14 cellular contexts compared by ENCODE assay signal in genomic region chr16:74053310-74053709, GRCh38.
DNase-seq lines count a peak whose midpoint lies in the region; ATAC-seq and TF ChIP-seq lines count a peak whose summit lies in the region.
"Had no signal": no experiment of that assay in that cellular context is flagged by ENCODE, and none has a peak within 500 bp of the region (broad histone marks: within the 10 kb centered on the region; RNA-seq: fewer than 3 reads in every experiment).

No MANE protein-coding gene starts in this region.

- no peaks in the 10 kb centered on the region for H3K4me1 ChIP-seq in left ventricle myocardium inferior
- H3K4me1 ChIP-seq in heart right ventricle = peaks cover 0 to 12% (median 0%) of the 10 kb centered on the region in 9 donors
- no peaks in the 10 kb centered on the region for H3K4me1 ChIP-seq in transverse colon

- no peak overlapping the region for H3K4me3 ChIP-seq in left ventricle myocardium inferior
- H3K4me3 ChIP-seq in heart right ventricle = no peak overlapping the region
- no peak overlapping the region for H3K4me3 ChIP-seq in transverse colon
- H3K4me3 ChIP-seq: GM23248 had no signal

- peaks cover 1% of the 10 kb centered on the region for H3K4me1 Mint-ChIP-seq in T-helper 2 cell treated with Interferon-gamma antibody and Interleukin-4, amounts not matched to agents 5 μg/mL and 100 μg/mL, for 36 hours (ENCODE audit: low read depth)
- H3K4me1 Mint-ChIP-seq: CD4-positive, alpha-beta memory T cell had no signal

- H3K9me3 ChIP-seq in left ventricle myocardium inferior (replicated peaks) (peaks cover 14% of the 10 kb centered on the region), heart right ventricle (peaks cover 0 to 18% (median 0%) of the 10 kb centered on the region in 11 donors), transverse colon (no peaks in the 10 kb centered on the region)

- in situ Hi-C loops in transverse colon (cut with MboI; ENCODE audit: low pct_ligation_motif_present in 1 of 4, low pct_unique_long_range_greater_than_20kb in 1 of 4, low sequenced_read_pairs in 3 of 4) = loop anchor here in 1 of 4 donors (25.0 kb wide), 1 partner anchor 184 kb away; no protein-coding TSS in a partner anchor

- no peak for TF ChIP-seq EP300 in transverse colon (IDR thresholded peaks at IDR 0.05; ENCODE audit: low read depth)

- no peak for ATAC-seq in heart right ventricle

- peak overlapping the region; percentile 21 for H3K4me3 Mint-ChIP-seq in T-helper 2 cell treated with Interferon-gamma antibody and Interleukin-4, amounts not matched to agents 5 μg/mL and 100 μg/mL, for 36 hours
- H3K4me3 Mint-ChIP-seq: CD4-positive, alpha-beta memory T cell; H9 had no signal

- TF ChIP-seq CTCF in left ventricle myocardium inferior (IDR thresholded peaks at IDR 0.05; ENCODE audit: borderline replicate concordance) = no peak
- TF ChIP-seq CTCF in heart right ventricle (IDR thresholded peaks at IDR 0.05) = no peak
- no peak for TF ChIP-seq CTCF in transverse colon (IDR thresholded peaks at IDR 0.05)

- H3K36me3 Mint-ChIP-seq in T-helper 2 cell treated with Interferon-gamma antibody and Interleukin-4, amounts not matched to agents 5 μg/mL and 100 μg/mL, for 36 hours (ENCODE audit: low read depth) = peaks cover 3% of the 10 kb centered on the region
- H3K36me3 Mint-ChIP-seq: CD4-positive, alpha-beta memory T cell had no signal

- no peak for TF ChIP-seq POLR2A in transverse colon (IDR thresholded peaks at IDR 0.05)

- H3K27ac Mint-ChIP-seq in T-helper 2 cell treated with Interferon-gamma antibody and Interleukin-4, amounts not matched to agents 5 μg/mL and 100 μg/mL, for 36 hours = no peak overlapping the region
- H3K27ac Mint-ChIP-seq: CD4-positive, alpha-beta memory T cell; H9 had no signal

- H3K27ac ChIP-seq in left ventricle myocardium inferior (replicated peaks) (peak overlapping the region; percentile 2), heart right ventricle (peak overlapping the region in 1 of 10 donors; percentile 15), transverse colon (no peak overlapping the region)
- H3K27ac ChIP-seq: C4-2B, GM23248 had no signal

- WGBS in heart right ventricle, 2 donors = 49 to 61% methylated on average over 1 of the region's 1 CpG
- 14 to 52% methylated on average over 1 of the region's 1 CpG for WGBS in transverse colon (ENCODE audit: low coverage in 1 of 2), 2 donors

- H3K27me3 ChIP-seq in left ventricle myocardium inferior (ENCODE audit: low read depth) (no peaks in the 10 kb centered on the region), heart right ventricle (no peaks in the 10 kb centered on the region), transverse colon (no peaks in the 10 kb centered on the region)

- DNase-seq in left ventricle myocardium inferior = no peak
- DNase-seq in heart right ventricle = no peak
- peak; percentile 32 to 57 for DNase-seq in Kasumi-1 (lab: John Stamatoyannopoulos, UW)
- DNase-seq in T-helper 2 cell treated with Interferon-gamma antibody and Interleukin-4, amounts not matched to agents 5 μg/mL and 100 μg/mL, for 36 hours (ENCODE audit: low spot score) = no peak
- no peak for DNase-seq in NCI-H146 (lab: John Stamatoyannopoulos, UW)
- DNase-seq in NCI-H1092 (lab: John Stamatoyannopoulos, UW) = no peak
- DNase-seq in transverse colon = no peak
- DNase-seq: 8988T; CD4-positive, alpha-beta memory T cell; DMS79; EL; GM23248; H9 had no signal

- peaks cover 22% of the 10 kb centered on the region for H3K9me3 Mint-ChIP-seq in T-helper 2 cell treated with Interferon-gamma antibody and Interleukin-4, amounts not matched to agents 5 μg/mL and 100 μg/mL, for 36 hours

- no peaks in the 10 kb centered on the region for H3K36me3 ChIP-seq in left ventricle myocardium inferior
- H3K36me3 ChIP-seq in heart right ventricle = no peaks in the 10 kb centered on the region
- H3K36me3 ChIP-seq in transverse colon = no peaks in the 10 kb centered on the region

- intact Hi-C loops in left ventricle myocardium inferior (cut with micrococcal nuclease) (no loop called here), heart right ventricle (cut with DNase I) (no loop called here), transverse colon (cut with DNase I; ENCODE audit: low total_unique reads) (no loop called here)

- H3K27me3 Mint-ChIP-seq in T-helper 2 cell treated with Interferon-gamma antibody and Interleukin-4, amounts not matched to agents 5 μg/mL and 100 μg/mL, for 36 hours (ENCODE audit: low read depth) = no peaks in the 10 kb centered on the region

Comparison
In these comparisons a context has a peak if more than half of its experiments do, and no peak if none do; other contexts are left out.
1. DNase-seq: peak in Kasumi-1 (2 of 2); none in left ventricle myocardium inferior (single experiment), heart right ventricle (0 of 2), T-helper 2 cell treated with Interferon-gamma antibody and Interleukin-4, amounts not matched to agents 5 μg/mL and 100 μg/mL, for 36 hours (single experiment), NCI-H146 (single experiment), NCI-H1092 (single experiment) and transverse colon (single experiment).